ENCODE assay signal across 1 cellular context in genomic region chr20:51447097-51447764, GRCh38.
TF ChIP-seq lines count a peak whose summit lies in the region.

No MANE protein-coding gene starts in this region.

TF ChIP-seq in SK-N-SH, 30 proteins besides CTCF, POLR2A, EP300 and RAD21 (continued from another document):
- TF ChIP-seq ZBTB33 (IDR thresholded peaks at IDR 0.05; ENCODE audit: borderline replicate concordance, low read depth) = peak; percentile 15; the same call in 1 of the 2 replicates
- TF ChIP-seq POLR2AphosphoS5 (IDR thresholded peaks at IDR 0.05; ENCODE audit: low read depth, low read length) = no peak
- peak; percentile 78 for TF ChIP-seq NFIC (IDR thresholded peaks at IDR 0.05; ENCODE audit: borderline replicate concordance)
- TF ChIP-seq CHD2 (IDR thresholded peaks at IDR 0.05; ENCODE audit: low read length, partially characterized antibody) = no peak
- TF ChIP-seq USF1 (IDR thresholded peaks at IDR 0.05; ENCODE audit: borderline replicate concordance, low read depth) = peak; percentile 21; the same call in 1 of the 2 replicates
- TF ChIP-seq YY1 (IDR thresholded peaks at IDR 0.05; ENCODE audit: low read depth) = no peak
- TF ChIP-seq NRF1 (IDR thresholded peaks at IDR 0.05; ENCODE audit: low read depth, low read length) = no peak
- TF ChIP-seq SMC3 (IDR thresholded peaks at IDR 0.05; ENCODE audit: low read depth, low read length) = no peak
- TF ChIP-seq SIN3A (IDR thresholded peaks at IDR 0.05; ENCODE audit: borderline replicate concordance, low read depth, low read length) = no peak
- TF ChIP-seq TCF12 (IDR thresholded peaks at IDR 0.05) = peak; percentile 51
- TF ChIP-seq GABPA (IDR thresholded peaks at IDR 0.05; ENCODE audit: low read depth) = no peak
